11 cellular contexts compared by ENCODE assay signal in genomic region chr19:17001603-17002183, GRCh38. TPM values are rescaled to one million over a fixed set of nuclear protein-coding genes. Genes with fewer than 3 reads are reported as not detected.
DNase-seq lines count a peak whose midpoint lies in the region; ATAC-seq and TF ChIP-seq lines count a peak whose summit lies in the region.
"Had no signal": no experiment of that assay in that cellular context is flagged by ENCODE, and none has a peak within 500 bp of the region (broad histone marks: within the 10 kb centered on the region; RNA-seq: fewer than 3 reads in every experiment).

No MANE protein-coding gene starts in this region.

- intact Hi-C loops in heart left ventricle (cut with DNase I) (no loop called here), left ventricle myocardium inferior (cut with micrococcal nuclease) (no loop called here)

- H3K36me3 ChIP-seq in heart left ventricle (peaks cover 0 to 2% (median 0%) of the 10 kb centered on the region in 9 donors), left ventricle myocardium inferior (peaks cover 8% of the 10 kb centered on the region)
- H3K36me3 ChIP-seq: MG63 had no signal

- H3K4me3 ChIP-seq in heart left ventricle, result no peak overlapping the region
- no peak overlapping the region for H3K4me3 ChIP-seq in left ventricle myocardium inferior
- H3K4me3 ChIP-seq: MG63, PC-9 had no signal

- H3K4me3 Mint-ChIP-seq in activated naive CD4-positive, alpha-beta T cell treated with anti-CD3 and anti-CD28 coated beads, Interleukin-2, amount 50 U/mL, for 24 hours, result peak overlapping the region; percentile 62

- WGBS in heart left ventricle, 4 donors, result 51 to 56% (median 53%) methylated on average over 7 of the region's 7 CpGs

- TF ChIP-seq CTCF in heart left ventricle (IDR thresholded peaks at IDR 0.05), result no peak
- TF ChIP-seq CTCF in left ventricle myocardium inferior (IDR thresholded peaks at IDR 0.05; ENCODE audit: borderline replicate concordance), result no peak

- H3K27me3 Mint-ChIP-seq in activated naive CD4-positive, alpha-beta T cell treated with anti-CD3 and anti-CD28 coated beads, Interleukin-2, amount 50 U/mL, for 24 hours, result no peaks in the 10 kb centered on the region
- H3K27me3 Mint-ChIP-seq: progenitor cell of endocrine pancreas had no signal

- DNase-seq in heart left ventricle, result peak in 3 of 5 donors; percentile 24 to 68 (median 34)
- no peak for DNase-seq in left ventricle myocardium inferior
- peak; percentile 21 for DNase-seq in stimulated activated CD4-positive, alpha-beta T cell treated with anti-CD3 and anti-CD28 coated beads, Interleukin-12 subunit alpha, Interleukin-12 subunit beta, amount 100 ng/mL, for 4 hours
- no peak for DNase-seq in COLO829 (ENCODE audit: low spot score)
- DNase-seq: MG63, PC-9 had no signal

- H3K27ac ChIP-seq in heart left ventricle, result no peak overlapping the region
- H3K27ac ChIP-seq in left ventricle myocardium inferior (replicated peaks), result no peak overlapping the region
- H3K27ac ChIP-seq: PC-9 had no signal

- H3K27ac Mint-ChIP-seq in activated naive CD4-positive, alpha-beta T cell treated with anti-CD3 and anti-CD28 coated beads, Interleukin-2, amount 50 U/mL, for 24 hours, result peak overlapping the region; percentile 89
- H3K27ac Mint-ChIP-seq: progenitor cell of endocrine pancreas had no signal

- no peaks in the 10 kb centered on the region for H3K27me3 ChIP-seq in heart left ventricle
- peaks cover 4% of the 10 kb centered on the region for H3K27me3 ChIP-seq in left ventricle myocardium inferior (ENCODE audit: low read depth)

- peak; percentile 59 to 64 (median 62) for ATAC-seq in heart left ventricle
- ATAC-seq in GM18517 (IDR thresholded peaks at IDR 0.05; ENCODE audit: unreplicated experiment), result no peak
- ATAC-seq in HG02885 (IDR thresholded peaks at IDR 0.05; ENCODE audit: poor library complexity, unreplicated experiment), result no peak
- no peak for ATAC-seq in GM18858 (IDR thresholded peaks at IDR 0.05; ENCODE audit: unreplicated experiment)

- peaks cover 26% of the 10 kb centered on the region for H3K4me1 Mint-ChIP-seq in activated naive CD4-positive, alpha-beta T cell treated with anti-CD3 and anti-CD28 coated beads, Interleukin-2, amount 50 U/mL, for 24 hours

- no peaks in the 10 kb centered on the region for H3K36me3 Mint-ChIP-seq in activated naive CD4-positive, alpha-beta T cell treated with anti-CD3 and anti-CD28 coated beads, Interleukin-2, amount 50 U/mL, for 24 hours

- H3K9me3 ChIP-seq in heart left ventricle, result peaks cover 0 to 12% (median under 1%) of the 10 kb centered on the region in 12 donors
- peaks cover 18% of the 10 kb centered on the region for H3K9me3 ChIP-seq in left ventricle myocardium inferior (replicated peaks)
- H3K9me3 ChIP-seq: MG63 had no signal

- H3K4me1 ChIP-seq in heart left ventricle (peaks cover 0 to 4% (median 0%) of the 10 kb centered on the region in 12 donors), left ventricle myocardium inferior (no peaks in the 10 kb centered on the region)

- TF ChIP-seq POLR2A in heart left ventricle (IDR thresholded peaks at IDR 0.05), result no peak

- peaks cover 5% of the 10 kb centered on the region for H3K9me3 Mint-ChIP-seq in activated naive CD4-positive, alpha-beta T cell treated with anti-CD3 and anti-CD28 coated beads, Interleukin-2, amount 50 U/mL, for 24 hours

RNA-seq across cellular contexts. Expression of gene CPAMD8, which starts 24.9 kb away (rescaled TPM):
- total RNA-seq in heart left ventricle (10 to 100 TPM in 7 of 9 donors, 1 to 10 TPM in 2; 5.2 to 49.5 (median 16.9) TPM), left ventricle myocardium inferior (13.7 TPM)
- 10 to 100 TPM in 1 of 2 donors, 1 to 10 TPM in 1; 9.6 to 36.3 TPM for polyA plus RNA-seq in heart left ventricle

Comparison
In these comparisons a context has a peak if more than half of its experiments do, and no peak if none do; other contexts are left out.
1. DNase-seq: peak in heart left ventricle (3 of 5) and stimulated activated CD4-positive, alpha-beta T cell treated with anti-CD3 and anti-CD28 coated beads, Interleukin-12 subunit alpha, Interleukin-12 subunit beta, amount 100 ng/mL, for 4 hours (single experiment); none in left ventricle myocardium inferior (single experiment) and COLO829 (single experiment).
2. ATAC-seq: peak in heart left ventricle (4 of 4); none in GM18517 (single experiment), HG02885 (single experiment) and GM18858 (single experiment).